In genomic region chr1:233368784-233369120, GRCh38 we compare ENCODE assay signal across 17 cellular contexts. TPM values are rescaled to one million over a fixed set of nuclear protein-coding genes. Genes with fewer than 3 reads are reported as not detected.
DNase-seq lines count a peak whose midpoint lies in the region; ATAC-seq and TF ChIP-seq lines count a peak whose summit lies in the region.
"Had no signal": no experiment of that assay in that cellular context is flagged by ENCODE, and none has a peak within 500 bp of the region (broad histone marks: within the 10 kb centered on the region; RNA-seq: fewer than 3 reads in every experiment).

No MANE protein-coding gene starts in this region.

- H3K36me3 ChIP-seq in GM23338 (ENCODE audit: insufficient read depth) (no peaks in the 10 kb centered on the region), aorta (ENCODE audit: control insufficient read depth in 1 of 2, insufficient read depth in 2 of 2, low read length in 1 of 2) (no peaks in the 10 kb centered on the region)
- H3K36me3 ChIP-seq: MG63, SJSA1 had no signal

- ATAC-seq in GM23338 (no peak), aorta (ENCODE audit: low FRiP score) (peak; percentile 15)
- ATAC-seq: HepG2 had no signal

- H3K4me3 Mint-ChIP-seq in GM23338, result peak overlapping the region; percentile 9; the same call in 1 of the 3 replicates
- H3K4me3 Mint-ChIP-seq: B cell; CD4-positive, alpha-beta T cell had no signal

- no peaks in the 10 kb centered on the region for H3K9me3 ChIP-seq in aorta (ENCODE audit: control insufficient read depth, low read length)
- H3K9me3 ChIP-seq: MG63, SJSA1 had no signal

- H2AFZ ChIP-seq in GM23338, result no peak overlapping the region

- H3K9me3 Mint-ChIP-seq in GM23338, result no peaks in the 10 kb centered on the region
- H3K9me3 Mint-ChIP-seq: CD4-positive, alpha-beta T cell had no signal

- H3K4me3 ChIP-seq in GM23338 (no peak overlapping the region), aorta (ENCODE audit: low read length in 2 of 2) (no peak overlapping the region)
- H3K4me3 ChIP-seq: MG63, SJSA1 had no signal

- no peaks in the 10 kb centered on the region for H3K27me3 ChIP-seq in GM23338 (ENCODE audit: insufficient read depth)
- no peaks in the 10 kb centered on the region for H3K27me3 ChIP-seq in aorta (ENCODE audit: control insufficient read depth in 1 of 2, insufficient read depth in 2 of 2, low read length in 1 of 2)
- H3K27me3 ChIP-seq: MG63 had no signal

- H3K27ac Mint-ChIP-seq in GM23338, result peak overlapping the region; percentile 88
- H3K27ac Mint-ChIP-seq: B cell; CD4-positive, alpha-beta T cell had no signal

- H3F3A ChIP-seq in GM23338 (replicated peaks; ENCODE audit: low read depth), result no peaks in the 10 kb centered on the region; the same call in 1 of the 2 replicates

- peaks cover 2% of the 10 kb centered on the region for H3K27me3 Mint-ChIP-seq in GM23338 (ENCODE audit: insufficient read depth, low read depth, poor library complexity)
- H3K27me3 Mint-ChIP-seq: B cell; CD4-positive, alpha-beta T cell had no signal

- H4K20me1 ChIP-seq in GM23338 (replicated peaks; ENCODE audit: insufficient read depth), result no peaks in the 10 kb centered on the region

- H3K4me1 ChIP-seq in GM23338 (ENCODE audit: insufficient read depth) (peaks cover 29% of the 10 kb centered on the region), aorta (ENCODE audit: control insufficient read depth in 1 of 2, insufficient read depth in 2 of 2, low read length in 2 of 2) (no peaks in the 10 kb centered on the region)
- H3K4me1 ChIP-seq: SJSA1 had no signal

- H3K4me2 ChIP-seq in GM23338, result peak overlapping the region; percentile 31

- WGBS in aorta, 2 donors, result 96 to 97% methylated on average over 1 of the region's 1 CpG

- H3K9me2 ChIP-seq in GM23338 (ENCODE audit: insufficient read depth), result no peaks in the 10 kb centered on the region

- DNase-seq in GM23338 (ENCODE audit: low spot score) (no peak), kidney tubule cell (ENCODE audit: low spot score) (peak; percentile 74), aorta (no peak), caudate nucleus (lab: John Stamatoyannopoulos, UW) (no peak), NCI-H1417 (lab: John Stamatoyannopoulos, UW) (no peak), cerebellar nuclear complex (lab: John Stamatoyannopoulos, UW) (no peak)
- DNase-seq: CD4-positive, alpha-beta T cell; DND-41; Karpas-422; NCI-H1930; NCI-H2171; NCI-H446 had no signal

- no peaks in the 10 kb centered on the region for H3K79me2 ChIP-seq in GM23338 (replicated peaks; ENCODE audit: insufficient read depth)

- H3K4me1 Mint-ChIP-seq in GM23338, result peaks cover 58% of the 10 kb centered on the region
- H3K4me1 Mint-ChIP-seq: B cell had no signal

- H3K36me3 Mint-ChIP-seq in GM23338 (ENCODE audit: low read depth), result peaks cover 18% of the 10 kb centered on the region; the same call in 2 of the 3 replicates

- TF ChIP-seq CTCF in GM23338 (conservative IDR thresholded peaks at IDR 0.05; ENCODE audit: low read depth in 2 of 2) (no peak), VCaP (conservative IDR thresholded peaks at IDR 0.05) (no peak)

- intact Hi-C loops in aorta (cut with DNase I), result no loop called here

- H3K27ac ChIP-seq in GM23338 (ENCODE audit: low read depth) (peak overlapping the region; percentile 97), VCaP (peak overlapping the region; percentile 67; the same call in 1 of the 2 replicates), aorta (ENCODE audit: low read depth in 1 of 2, low read length in 2 of 2) (no peak overlapping the region), caudate nucleus (ENCODE audit: low read depth, low read length) (no peak overlapping the region)
- H3K27ac ChIP-seq: SJSA1 had no signal

TF ChIP-seq in GM23338, 12 proteins besides CTCF, POLR2A, EP300 and RAD21 (continues in another document):
- no peak for TF ChIP-seq STAT1 (IDR thresholded peaks at IDR 0.05; ENCODE audit: unreplicated experiment)
- TF ChIP-seq EZH2 (IDR thresholded peaks at IDR 0.05; ENCODE audit: low read depth, unreplicated experiment), result no peak
- TF ChIP-seq CREB1 (CRISPR knock-in tag; IDR thresholded peaks at IDR 0.05; ENCODE audit: low read depth), result no peak
- TF ChIP-seq JUNB (IDR thresholded peaks at IDR 0.05; ENCODE audit: unreplicated experiment), result no peak
- TF ChIP-seq, protein P1, sequence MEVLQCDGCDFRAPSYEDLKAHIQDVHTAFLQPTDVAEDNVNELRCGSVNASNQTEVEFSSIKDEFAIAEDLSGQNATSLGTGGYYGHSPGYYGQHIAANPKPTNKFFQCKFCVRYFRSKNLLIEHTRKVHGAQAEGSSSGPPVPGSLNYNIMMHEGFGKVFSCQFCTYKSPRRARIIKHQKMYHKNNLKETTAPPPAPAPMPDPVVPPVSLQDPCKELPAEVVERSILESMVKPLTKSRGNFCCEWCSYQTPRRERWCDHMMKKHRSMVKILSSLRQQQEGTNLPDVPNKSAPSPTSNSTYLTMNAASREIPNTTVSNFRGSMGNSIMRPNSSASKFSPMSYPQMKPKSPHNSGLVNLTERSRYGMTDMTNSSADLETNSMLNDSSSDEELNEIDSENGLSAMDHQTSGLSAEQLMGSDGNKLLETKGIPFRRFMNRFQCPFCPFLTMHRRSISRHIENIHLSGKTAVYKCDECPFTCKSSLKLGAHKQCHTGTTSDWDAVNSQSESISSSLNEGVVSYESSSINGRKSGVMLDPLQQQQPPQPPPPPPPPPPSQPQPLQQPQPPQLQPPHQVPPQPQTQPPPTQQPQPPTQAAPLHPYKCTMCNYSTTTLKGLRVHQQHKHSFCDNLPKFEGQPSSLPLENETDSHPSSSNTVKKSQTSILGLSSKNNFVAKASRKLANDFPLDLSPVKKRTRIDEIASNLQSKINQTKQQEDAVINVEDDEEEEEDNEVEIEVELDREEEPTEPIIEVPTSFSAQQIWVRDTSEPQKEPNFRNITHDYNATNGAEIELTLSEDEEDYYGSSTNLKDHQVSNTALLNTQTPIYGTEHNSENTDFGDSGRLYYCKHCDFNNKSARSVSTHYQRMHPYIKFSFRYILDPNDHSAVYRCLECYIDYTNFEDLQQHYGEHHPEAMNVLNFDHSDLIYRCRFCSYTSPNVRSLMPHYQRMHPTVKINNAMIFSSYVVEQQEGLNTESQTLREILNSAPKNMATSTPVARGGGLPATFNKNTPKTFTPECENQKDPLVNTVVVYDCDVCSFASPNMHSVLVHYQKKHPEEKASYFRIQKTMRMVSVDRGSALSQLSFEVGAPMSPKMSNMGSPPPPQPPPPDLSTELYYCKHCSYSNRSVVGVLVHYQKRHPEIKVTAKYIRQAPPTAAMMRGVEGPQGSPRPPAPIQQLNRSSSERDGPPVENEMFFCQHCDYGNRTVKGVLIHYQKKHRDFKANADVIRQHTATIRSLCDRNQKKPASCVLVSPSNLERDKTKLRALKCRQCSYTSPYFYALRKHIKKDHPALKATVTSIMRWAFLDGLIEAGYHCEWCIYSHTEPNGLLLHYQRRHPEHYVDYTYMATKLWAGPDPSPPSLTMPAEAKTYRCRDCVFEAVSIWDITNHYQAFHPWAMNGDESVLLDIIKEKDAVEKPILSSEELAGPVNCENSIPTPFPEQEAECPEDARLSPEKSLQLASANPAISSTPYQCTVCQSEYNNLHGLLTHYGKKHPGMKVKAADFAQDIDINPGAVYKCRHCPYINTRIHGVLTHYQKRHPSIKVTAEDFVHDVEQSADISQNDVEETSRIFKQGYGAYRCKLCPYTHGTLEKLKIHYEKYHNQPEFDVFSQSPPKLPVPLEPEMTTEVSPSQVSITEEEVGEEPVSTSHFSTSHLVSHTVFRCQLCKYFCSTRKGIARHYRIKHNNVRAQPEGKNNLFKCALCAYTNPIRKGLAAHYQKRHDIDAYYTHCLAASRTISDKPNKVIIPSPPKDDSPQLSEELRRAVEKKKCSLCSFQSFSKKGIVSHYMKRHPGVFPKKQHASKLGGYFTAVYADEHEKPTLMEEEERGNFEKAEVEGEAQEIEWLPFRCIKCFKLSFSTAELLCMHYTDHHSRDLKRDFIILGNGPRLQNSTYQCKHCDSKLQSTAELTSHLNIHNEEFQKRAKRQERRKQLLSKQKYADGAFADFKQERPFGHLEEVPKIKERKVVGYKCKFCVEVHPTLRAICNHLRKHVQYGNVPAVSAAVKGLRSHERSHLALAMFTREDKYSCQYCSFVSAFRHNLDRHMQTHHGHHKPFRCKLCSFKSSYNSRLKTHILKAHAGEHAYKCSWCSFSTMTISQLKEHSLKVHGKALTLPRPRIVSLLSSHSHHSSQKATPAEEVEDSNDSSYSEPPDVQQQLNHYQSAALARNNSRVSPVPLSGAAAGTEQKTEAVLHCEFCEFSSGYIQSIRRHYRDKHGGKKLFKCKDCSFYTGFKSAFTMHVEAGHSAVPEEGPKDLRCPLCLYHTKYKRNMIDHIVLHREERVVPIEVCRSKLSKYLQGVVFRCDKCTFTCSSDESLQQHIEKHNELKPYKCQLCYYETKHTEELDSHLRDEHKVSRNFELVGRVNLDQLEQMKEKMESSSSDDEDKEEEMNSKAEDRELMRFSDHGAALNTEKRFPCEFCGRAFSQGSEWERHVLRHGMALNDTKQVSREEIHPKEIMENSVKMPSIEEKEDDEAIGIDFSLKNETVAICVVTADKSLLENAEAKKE (CRISPR knock-in tag; IDR thresholded peaks at IDR 0.05), result no peak
- TF ChIP-seq, protein P2, sequence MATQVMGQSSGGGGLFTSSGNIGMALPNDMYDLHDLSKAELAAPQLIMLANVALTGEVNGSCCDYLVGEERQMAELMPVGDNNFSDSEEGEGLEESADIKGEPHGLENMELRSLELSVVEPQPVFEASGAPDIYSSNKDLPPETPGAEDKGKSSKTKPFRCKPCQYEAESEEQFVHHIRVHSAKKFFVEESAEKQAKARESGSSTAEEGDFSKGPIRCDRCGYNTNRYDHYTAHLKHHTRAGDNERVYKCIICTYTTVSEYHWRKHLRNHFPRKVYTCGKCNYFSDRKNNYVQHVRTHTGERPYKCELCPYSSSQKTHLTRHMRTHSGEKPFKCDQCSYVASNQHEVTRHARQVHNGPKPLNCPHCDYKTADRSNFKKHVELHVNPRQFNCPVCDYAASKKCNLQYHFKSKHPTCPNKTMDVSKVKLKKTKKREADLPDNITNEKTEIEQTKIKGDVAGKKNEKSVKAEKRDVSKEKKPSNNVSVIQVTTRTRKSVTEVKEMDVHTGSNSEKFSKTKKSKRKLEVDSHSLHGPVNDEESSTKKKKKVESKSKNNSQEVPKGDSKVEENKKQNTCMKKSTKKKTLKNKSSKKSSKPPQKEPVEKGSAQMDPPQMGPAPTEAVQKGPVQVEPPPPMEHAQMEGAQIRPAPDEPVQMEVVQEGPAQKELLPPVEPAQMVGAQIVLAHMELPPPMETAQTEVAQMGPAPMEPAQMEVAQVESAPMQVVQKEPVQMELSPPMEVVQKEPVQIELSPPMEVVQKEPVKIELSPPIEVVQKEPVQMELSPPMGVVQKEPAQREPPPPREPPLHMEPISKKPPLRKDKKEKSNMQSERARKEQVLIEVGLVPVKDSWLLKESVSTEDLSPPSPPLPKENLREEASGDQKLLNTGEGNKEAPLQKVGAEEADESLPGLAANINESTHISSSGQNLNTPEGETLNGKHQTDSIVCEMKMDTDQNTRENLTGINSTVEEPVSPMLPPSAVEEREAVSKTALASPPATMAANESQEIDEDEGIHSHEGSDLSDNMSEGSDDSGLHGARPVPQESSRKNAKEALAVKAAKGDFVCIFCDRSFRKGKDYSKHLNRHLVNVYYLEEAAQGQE (IDR thresholded peaks at IDR 0.05; ENCODE audit: unreplicated experiment), result no peak

RNA-seq across cellular contexts. Expression of gene MAP3K21, which starts 41.2 kb away (rescaled TPM):
- total RNA-seq in GM23338 (2014; rRNA removed; shearing (Covaris generic)), result 37.2 and 40.1 TPM in 2 replicates
- polyA plus RNA-seq in GM23338 (2016; fragmentation: Nextera tagmentation; extraction: Ambion mirVana) (11.1 and 11.7 TPM in 2 replicates), aorta (1 to 10 TPM in 1 of 2 donors, under 1 TPM in 1; 0.33 to 1.5 TPM)
- total RNA-seq in aorta, result 1 to 10 TPM; 1.3 to 1.8 TPM
- total RNA-seq: HepG2 had no signal
- polyA plus RNA-seq: HepG2 had no signal

Comparison
In these comparisons a context has a peak if more than half of its experiments do, and no peak if none do; other contexts are left out.
1. H3K27ac ChIP-seq: peak in GM23338 (single experiment) and VCaP (single experiment); none in aorta (0 of 2) and caudate nucleus (single experiment).
2. RNA of gene MAP3K21, which starts 41.2 kb away (total RNA-seq): 37.2 to 40.1 TPM in GM23338; 1.3 to 1.8 TPM in aorta; every median in the first group is over 10 times any median in the second.